31 cellular contexts compared by ENCODE assay signal in genomic region chr4:3527101-3527913, GRCh38. TPM values are rescaled to one million over a fixed set of nuclear protein-coding genes. Genes with fewer than 3 reads are reported as not detected.
DNase-seq lines count a peak whose midpoint lies in the region; ATAC-seq and TF ChIP-seq lines count a peak whose summit lies in the region.
"Had no signal": no experiment of that assay in that cellular context is flagged by ENCODE, and none has a peak within 500 bp of the region (broad histone marks: within the 10 kb centered on the region; RNA-seq: fewer than 3 reads in every experiment).

No MANE protein-coding gene starts in this region.

- no peaks in the 10 kb centered on the region for H3K36me3 Mint-ChIP-seq in natural killer cell treated with Interleukin-12 subunit alpha and Interleukin-12 subunit beta and Interleukin-15 and Interleukin-18, amount 100 ng/mL, for 72 hours
- H3K36me3 Mint-ChIP-seq in natural killer cell (no peaks in the 10 kb centered on the region), WTC11 (peaks cover 13% of the 10 kb centered on the region)
- H3K36me3 Mint-ChIP-seq in CD4-positive, alpha-beta T cell (ENCODE audit: low read depth): peaks cover 65% of the 10 kb centered on the region

- intact Hi-C loops in natural killer cell (cut with micrococcal nuclease): no loop called here
- intact Hi-C loops in lower lobe of right lung (cut with DNase I): no loop called here
- intact Hi-C loops in CD4-positive, alpha-beta T cell (cut with DNase I, micrococcal nuclease): no loop called here

- H3K36me3 ChIP-seq in lower lobe of right lung: peaks cover 61% of the 10 kb centered on the region
- H3K36me3 ChIP-seq: colonic mucosa had no signal

- no peak for ATAC-seq in natural killer cell treated with Interleukin-12 subunit alpha and Interleukin-12 subunit beta and Interleukin-15 and Interleukin-18, amount 100 ng/mL, for 72 hours
- ATAC-seq in natural killer cell (no peak), WTC11 (no peak), lower lobe of right lung (no peak), HG02938 (IDR thresholded peaks at IDR 0.05; ENCODE audit: unreplicated experiment) (no peak)
- ATAC-seq in CD4-positive, alpha-beta T cell (ENCODE audit: poor library complexity): no peak
- ATAC-seq: activated T-cell treated with anti-CD3 and anti-CD28 coated beads, Interleukin-2, amount 50 U/mL, for 4 hours; gastrocnemius medialis; HCT116; Panc1; right cardiac atrium; stimulated activated naive B cell treated with anti-CD40 and anti-IgM and Interleukin-4, amounts not matched to agents 10 μg/mL and 1 μg/mL and 100 μg/mL, for 72 hours had no signal

- no peak overlapping the region for H3K4me3 ChIP-seq in lower lobe of right lung
- H3K4me3 ChIP-seq: breast epithelium, colonic mucosa, esophagus muscularis mucosa, gastrocnemius medialis, upper lobe of left lung had no signal

- no peaks in the 10 kb centered on the region for H3K9me3 Mint-ChIP-seq in natural killer cell treated with Interleukin-12 subunit alpha and Interleukin-12 subunit beta and Interleukin-15 and Interleukin-18, amount 100 ng/mL, for 72 hours
- no peaks in the 10 kb centered on the region for H3K9me3 Mint-ChIP-seq in natural killer cell
- no peaks in the 10 kb centered on the region for H3K9me3 Mint-ChIP-seq in WTC11
- H3K9me3 Mint-ChIP-seq in CD4-positive, alpha-beta T cell: no peaks in the 10 kb centered on the region
- H3K9me3 Mint-ChIP-seq: activated CD4-positive, alpha-beta T cell treated with anti-CD3 and anti-CD28 coated beads, Interleukin-2, amount 10 ng/mL, durations not matched to agents 24 days and 14 days; activated T-cell treated with anti-CD3 and anti-CD28 coated beads, Interleukin-2, amount 50 U/mL, for 4 hours; nephron progenitor cell; stimulated activated naive B cell treated with anti-CD40 and anti-IgM and Interleukin-4, amounts not matched to agents 10 μg/mL and 1 μg/mL and 100 μg/mL, for 72 hours had no signal

- no peak overlapping the region for H3K27ac Mint-ChIP-seq in natural killer cell treated with Interleukin-12 subunit alpha and Interleukin-12 subunit beta and Interleukin-15 and Interleukin-18, amount 100 ng/mL, for 72 hours
- no peak overlapping the region for H3K27ac Mint-ChIP-seq in natural killer cell
- no peak overlapping the region for H3K27ac Mint-ChIP-seq in WTC11
- H3K27ac Mint-ChIP-seq in CD4-positive, alpha-beta T cell: no peak overlapping the region
- H3K27ac Mint-ChIP-seq: activated CD4-positive, alpha-beta T cell treated with anti-CD3 and anti-CD28 coated beads, Interleukin-2, amount 10 ng/mL, durations not matched to agents 24 days and 14 days; nephron progenitor cell; stimulated activated naive B cell treated with anti-CD40 and anti-IgM and Interleukin-4, amounts not matched to agents 10 μg/mL and 1 μg/mL and 100 μg/mL, for 72 hours had no signal

- H3K27me3 Mint-ChIP-seq in natural killer cell treated with Interleukin-12 subunit alpha and Interleukin-12 subunit beta and Interleukin-15 and Interleukin-18, amount 100 ng/mL, for 72 hours: no peaks in the 10 kb centered on the region
- H3K27me3 Mint-ChIP-seq in natural killer cell (ENCODE audit: low read depth in 2 of 2): no peaks in the 10 kb centered on the region
- 0 out of 2 replicates have a peak, but pooled peaks cover 3% of the 10 kb centered on the region for H3K27me3 Mint-ChIP-seq in WTC11 (ENCODE audit: low read depth)
- no peaks in the 10 kb centered on the region for H3K27me3 Mint-ChIP-seq in CD4-positive, alpha-beta T cell
- H3K27me3 Mint-ChIP-seq: activated CD4-positive, alpha-beta T cell treated with anti-CD3 and anti-CD28 coated beads, Interleukin-2, amount 10 ng/mL, durations not matched to agents 24 days and 14 days; stimulated activated naive B cell treated with anti-CD40 and anti-IgM and Interleukin-4, amounts not matched to agents 10 μg/mL and 1 μg/mL and 100 μg/mL, for 72 hours had no signal

- peaks cover 24 to 39% of the 10 kb centered on the region in 2 donors for H3K4me1 Mint-ChIP-seq in natural killer cell treated with Interleukin-12 subunit alpha and Interleukin-12 subunit beta and Interleukin-15 and Interleukin-18, amount 100 ng/mL, for 72 hours (ENCODE audit: low read depth in 2 of 2)
- peaks cover 26 to 51% of the 10 kb centered on the region in 2 donors for H3K4me1 Mint-ChIP-seq in natural killer cell
- peaks cover 12% of the 10 kb centered on the region for H3K4me1 Mint-ChIP-seq in WTC11
- peaks cover 43% of the 10 kb centered on the region for H3K4me1 Mint-ChIP-seq in CD4-positive, alpha-beta T cell (ENCODE audit: low read depth)

- POLR2A ChIA-PET in WTC11 (lab: Charles Lee): no interaction called here
- POLR2A ChIA-PET in CD4-positive, alpha-beta T cell (lab: Charles Lee): no interaction called here

- H3K4me3 Mint-ChIP-seq in natural killer cell treated with Interleukin-12 subunit alpha and Interleukin-12 subunit beta and Interleukin-15 and Interleukin-18, amount 100 ng/mL, for 72 hours: no peak overlapping the region
- H3K4me3 Mint-ChIP-seq in natural killer cell: no peak overlapping the region
- H3K4me3 Mint-ChIP-seq in WTC11: no peak overlapping the region
- no peak overlapping the region for H3K4me3 Mint-ChIP-seq in CD4-positive, alpha-beta T cell
- H3K4me3 Mint-ChIP-seq: activated CD4-positive, alpha-beta T cell treated with anti-CD3 and anti-CD28 coated beads, Interleukin-2, amount 10 ng/mL, durations not matched to agents 24 days and 14 days; activated T-cell treated with anti-CD3 and anti-CD28 coated beads, Interleukin-2, amount 50 U/mL, for 4 hours; nephron progenitor cell; stimulated activated naive B cell treated with anti-CD40 and anti-IgM and Interleukin-4, amounts not matched to agents 10 μg/mL and 1 μg/mL and 100 μg/mL, for 72 hours had no signal

- CTCF ChIA-PET in WTC11 (lab: Charles Lee): interaction anchor here (1.5 to 4.7 kb wide), 2 partner anchors 12 to 240 kb away, joined by 3 to 25 read pairs; no protein-coding TSS in a partner anchor
- CTCF ChIA-PET in CD4-positive, alpha-beta T cell (lab: Charles Lee): no interaction called here

- TF ChIP-seq CTCF in natural killer cell (IDR thresholded peaks at IDR 0.05) (no peak), WTC11 (IDR thresholded peaks at IDR 0.05) (no peak), lower lobe of right lung (IDR thresholded peaks at IDR 0.05) (no peak)
- no peak for TF ChIP-seq CTCF in CD4-positive, alpha-beta T cell (IDR thresholded peaks at IDR 0.05)

- H3K27me3 ChIP-seq in lower lobe of right lung (ENCODE audit: low read depth): no peaks in the 10 kb centered on the region
- no peaks in the 10 kb centered on the region for H3K27me3 ChIP-seq in CD4-positive, alpha-beta T cell (ENCODE audit: control insufficient read depth, insufficient read depth, low read length)
- H3K27me3 ChIP-seq: breast epithelium, colonic mucosa, esophagus muscularis mucosa, gastrocnemius medialis, upper lobe of left lung had no signal

- DNase-seq in natural killer cell treated with Interleukin-12 subunit alpha and Interleukin-12 subunit beta and Interleukin-15 and Interleukin-18, amount 100 ng/mL, for 72 hours (ENCODE audit: low spot score): peak; percentile 44
- DNase-seq in natural killer cell: no peak
- DNase-seq in WTC11 (ENCODE audit: low spot score): peak; percentile 8
- DNase-seq in lower lobe of right lung: peak; percentile 19
- no peak for DNase-seq in stimulated activated CD4-positive, alpha-beta T cell treated with anti-CD3 and anti-CD28 coated beads, Interleukin-2, amount 100 ng/mL, for 24 hours
- DNase-seq in hypothalamus (lab: John Stamatoyannopoulos, UW): no peak
- no peak for DNase-seq in CD4-positive, alpha-beta T cell
- DNase-seq: activated CD4-positive, alpha-beta T cell treated with anti-CD3 and anti-CD28 coated beads, Interleukin-2, amount 10 ng/mL, durations not matched to agents 24 days and 14 days; activated naive CD4-positive, alpha-beta T cell treated with anti-CD3 and anti-CD28 coated beads, Interleukin-2, amount 50 U/mL, for 16 hours; activated T-cell treated with anti-CD3 and anti-CD28 coated beads, Interleukin-2, amount 50 U/mL, for 4 hours; amygdala; C1 segment of cervical spinal cord; colonic mucosa; gastrocnemius medialis; MV-4-11; NCI-H2171 treated with DMSO at 0.1 percent for 48 hours; NCI-H524 treated with DMSO at 0.1 percent for 48 hours; nephron progenitor cell; NK-92 treated with Interleukin-12 subunit alpha and Interleukin-12 subunit beta, amount 100 ng/mL, for 24 hours; SHP77 treated with DMSO at 0.1 percent for 48 hours; stimulated activated CD4-positive, alpha-beta T cell treated with anti-CD3 and anti-CD28 coated beads, Interleukin-4, amount 100 ng/mL, for 4 hours; stimulated activated naive B cell treated with anti-CD40 and anti-IgM and Interleukin-4, amounts not matched to agents 10 μg/mL and 1 μg/mL and 100 μg/mL, for 72 hours had no signal

- peaks cover 34% of the 10 kb centered on the region for H3K4me1 ChIP-seq in lower lobe of right lung
- H3K4me1 ChIP-seq: parathyroid adenoma had no signal

- H3K27ac ChIP-seq in lower lobe of right lung: no peak overlapping the region
- H3K27ac ChIP-seq in CD4-positive, alpha-beta T cell (ENCODE audit: low read depth, low read length): no peak overlapping the region
- H3K27ac ChIP-seq: breast epithelium, colonic mucosa, esophagus muscularis mucosa, gastrocnemius medialis, parathyroid adenoma, upper lobe of left lung, VCaP had no signal

- no peaks in the 10 kb centered on the region for H3K9me3 ChIP-seq in lower lobe of right lung
- no peaks in the 10 kb centered on the region for H3K9me3 ChIP-seq in CD4-positive, alpha-beta T cell (ENCODE audit: control insufficient read depth, low read length)
- H3K9me3 ChIP-seq: breast epithelium, colonic mucosa, esophagus muscularis mucosa, gastrocnemius medialis, upper lobe of left lung had no signal

TF ChIP-seq in WTC11, 78 proteins besides CTCF, POLR2A, EP300 and RAD21 (continues in another document):
- TF ChIP-seq RORB (CRISPR knock-in tag; IDR thresholded peaks at IDR 0.05) (no peak), ATF1 (CRISPR knock-in tag; IDR thresholded peaks at IDR 0.05) (no peak), TCF7 (CRISPR knock-in tag; IDR thresholded peaks at IDR 0.05; ENCODE audit: low read depth) (no peak)

RNA-seq across cellular contexts. Expression of gene LRPAP1, which starts 4.9 kb away (rescaled TPM):
- 100 to 1,000 TPM; 101 to 118 TPM for total RNA-seq in natural killer cell treated with Interleukin-12 subunit alpha and Interleukin-12 subunit beta and Interleukin-15 and Interleukin-18, amount 100 ng/mL, for 72 hours
- total RNA-seq in natural killer cell: 10 to 100 TPM; 85.4 to 93.4 (median 87.3) TPM
- 90.8 to 106 TPM (median 97.4 TPM) in 3 replicates for total RNA-seq in WTC11 (2021)
- total RNA-seq in lower lobe of right lung: 224 TPM
- total RNA-seq in CD4-positive, alpha-beta T cell: 10 to 100 TPM; 84.2 to 88.0 TPM

Comparison
In these comparisons a context has a peak if more than half of its experiments do, and no peak if none do; other contexts are left out.
1. DNase-seq: peak in natural killer cell treated with Interleukin-12 subunit alpha and Interleukin-12 subunit beta and Interleukin-15 and Interleukin-18, amount 100 ng/mL, for 72 hours (single experiment), WTC11 (single experiment) and lower lobe of right lung (single experiment); none in natural killer cell (single experiment), stimulated activated CD4-positive, alpha-beta T cell treated with anti-CD3 and anti-CD28 coated beads, Interleukin-2, amount 100 ng/mL, for 24 hours (0 of 2), hypothalamus (0 of 51) and CD4-positive, alpha-beta T cell (0 of 10).